ENCODE assay signal across 14 cellular contexts in genomic region chr17:75773121-75773807, GRCh38. TPM values are rescaled to one million over a fixed set of nuclear protein-coding genes. Genes with fewer than 3 reads are reported as not detected.
DNase-seq lines count a peak whose midpoint lies in the region; ATAC-seq, FAIRE-seq and TF ChIP-seq lines count a peak whose summit lies in the region.
"Had no signal": no experiment of that assay in that cellular context is flagged by ENCODE, and none has a peak within 500 bp of the region (broad histone marks: within the 10 kb centered on the region; RNA-seq: fewer than 3 reads in every experiment).

No MANE protein-coding gene starts in this region.

- H3K4me3 ChIP-seq in upper lobe of right lung (no peak overlapping the region), small intestine (ENCODE audit: low read depth in 1 of 2, low read length in 2 of 2) (no peak overlapping the region)
- H3K4me3 ChIP-seq: smooth muscle cell, thoracic aorta had no signal

- no peaks in the 10 kb centered on the region for H3K27me3 Mint-ChIP-seq in activated T-cell treated with anti-CD3 and anti-CD28 coated beads, Interleukin-2, amount 50 U/mL, for 72 hours (ENCODE audit: low read depth)
- H3K27me3 Mint-ChIP-seq in brain (peaks cover 12% of the 10 kb centered on the region), nephron progenitor cell (ENCODE audit: low read depth, poor library complexity) (peaks cover 7% of the 10 kb centered on the region)

- H3K36me3 ChIP-seq in upper lobe of right lung: peaks cover 35% of the 10 kb centered on the region
- H3K36me3 ChIP-seq in small intestine (ENCODE audit: control insufficient read depth in 2 of 2, insufficient read depth in 2 of 2, low read length in 2 of 2): peaks cover 2 to 7% of the 10 kb centered on the region in 2 donors

- H3K4me1 ChIP-seq in upper lobe of right lung: peaks cover 20% of the 10 kb centered on the region
- no peaks in the 10 kb centered on the region for H3K4me1 ChIP-seq in small intestine (ENCODE audit: control insufficient read depth in 2 of 2, insufficient read depth in 1 of 2, low read depth in 1 of 2, low read length in 1 of 2)

- no peak for TF ChIP-seq CTCF in brain (conservative IDR thresholded peaks at IDR 0.05)
- no peak for TF ChIP-seq CTCF in nephron progenitor cell (IDR thresholded peaks at IDR 0.05)
- TF ChIP-seq CTCF in upper lobe of right lung (IDR thresholded peaks at IDR 0.05): no peak

- no peak for FAIRE-seq in small intestine (lab: Jason Lieb, UNC)
- FAIRE-seq: endometrium had no signal

- no peak overlapping the region for H3K27ac ChIP-seq in upper lobe of right lung
- no peak overlapping the region for H3K27ac ChIP-seq in small intestine (ENCODE audit: low read depth in 1 of 2, low read length in 1 of 2)
- no peak overlapping the region for H3K27ac ChIP-seq in caudate nucleus (ENCODE audit: low read depth, low read length)
- H3K27ac ChIP-seq: thoracic aorta had no signal

- H3K27me3 ChIP-seq in upper lobe of right lung: no peaks in the 10 kb centered on the region
- H3K27me3 ChIP-seq in small intestine (ENCODE audit: control insufficient read depth in 2 of 2, insufficient read depth in 2 of 2, low read length in 2 of 2): no peaks in the 10 kb centered on the region

- peaks cover 42% of the 10 kb centered on the region for H3K4me1 Mint-ChIP-seq in activated T-cell treated with anti-CD3 and anti-CD28 coated beads, Interleukin-2, amount 50 U/mL, for 72 hours (ENCODE audit: low read depth)
- H3K4me1 Mint-ChIP-seq in brain (peaks cover 57% of the 10 kb centered on the region), nephron progenitor cell (peaks cover 55% of the 10 kb centered on the region)

- peak; percentile 5 to 12 for ATAC-seq in activated T-cell treated with anti-CD3 and anti-CD28 coated beads, Interleukin-2, amount 50 U/mL, for 72 hours (replicated peaks in 1 of 2)
- no peak for ATAC-seq in upper lobe of right lung

- no peaks in the 10 kb centered on the region for H3K9me3 ChIP-seq in upper lobe of right lung
- H3K9me3 ChIP-seq in small intestine (ENCODE audit: control insufficient read depth, low read depth): no peaks in the 10 kb centered on the region
- H3K9me3 ChIP-seq: thoracic aorta had no signal

- H3K9me3 Mint-ChIP-seq in activated T-cell treated with anti-CD3 and anti-CD28 coated beads, Interleukin-2, amount 50 U/mL, for 72 hours: no peaks in the 10 kb centered on the region
- H3K9me3 Mint-ChIP-seq in brain: no peaks in the 10 kb centered on the region
- H3K9me3 Mint-ChIP-seq in nephron progenitor cell: no peaks in the 10 kb centered on the region
- H3K9me3 Mint-ChIP-seq: T-helper 1 cell treated with Interleukin-12 subunit alpha and Interleukin-12 subunit beta and Interleukin-4 antibody, amounts not matched to agents 30 μg/mL and 1 μg/mL, for 36 hours had no signal

- H3K27ac Mint-ChIP-seq in activated T-cell treated with anti-CD3 and anti-CD28 coated beads, Interleukin-2, amount 50 U/mL, for 72 hours: peak overlapping the region; percentile 28
- H3K27ac Mint-ChIP-seq in brain: peak overlapping the region in 3 of 5 experiments; percentile 31 to 90 (median 50)
- H3K27ac Mint-ChIP-seq in nephron progenitor cell: peak overlapping the region; percentile 94
- H3K27ac Mint-ChIP-seq: T-helper 1 cell treated with Interleukin-12 subunit alpha and Interleukin-12 subunit beta and Interleukin-4 antibody, amounts not matched to agents 30 μg/mL and 1 μg/mL, for 36 hours had no signal

- WGBS in small intestine, 3 donors: 81 to 91% (median 88%) methylated on average over 12 of the region's 12 CpGs

- intact Hi-C loops in upper lobe of right lung (cut with DNase I): no loop called here

- DNase-seq in activated T-cell treated with anti-CD3 and anti-CD28 coated beads, Interleukin-2, amount 50 U/mL, for 72 hours: peak; percentile 38 to 55
- DNase-seq in activated T-cell treated with anti-CD3 and anti-CD28 coated beads, Interleukin-2, amount 50 U/mL, for 48 hours: no peak
- DNase-seq in nephron progenitor cell: no peak
- DNase-seq in upper lobe of right lung: peak; percentile 65
- DNase-seq in small intestine: no peak
- no peak for DNase-seq in hypothalamus (lab: John Stamatoyannopoulos, UW)
- no peak for DNase-seq in caudate nucleus (lab: John Stamatoyannopoulos, UW)
- DNase-seq: activated CD4-positive, alpha-beta T cell treated with anti-CD3 and anti-CD28 coated beads, Interleukin-2, amount 50 U/mL, for 1 hour; activated gamma-delta T cell had no signal

- H3K4me3 Mint-ChIP-seq in activated T-cell treated with anti-CD3 and anti-CD28 coated beads, Interleukin-2, amount 50 U/mL, for 72 hours: no peak overlapping the region
- peak overlapping the region in 2 of 5 experiments; percentile 30 to 40 for H3K4me3 Mint-ChIP-seq in brain
- no peak overlapping the region for H3K4me3 Mint-ChIP-seq in nephron progenitor cell
- H3K4me3 Mint-ChIP-seq: T-helper 1 cell treated with Interleukin-12 subunit alpha and Interleukin-12 subunit beta and Interleukin-4 antibody, amounts not matched to agents 30 μg/mL and 1 μg/mL, for 36 hours had no signal

- peaks cover 12 to 19% of the 10 kb centered on the region in 2 donors for H3K36me3 Mint-ChIP-seq in activated T-cell treated with anti-CD3 and anti-CD28 coated beads, Interleukin-2, amount 50 U/mL, for 72 hours (ENCODE audit: insufficient read depth in 2 of 2)
- H3K36me3 Mint-ChIP-seq in brain: peaks cover 34% of the 10 kb centered on the region
- H3K36me3 Mint-ChIP-seq in nephron progenitor cell (ENCODE audit: low read depth): peaks cover 23% of the 10 kb centered on the region

RNA-seq across cellular contexts. Expression of gene GALK1, which starts 8.3 kb away (rescaled TPM):
- 10 to 100 TPM; 41.9 to 51.2 TPM for total RNA-seq in activated T-cell treated with anti-CD3 and anti-CD28 coated beads, Interleukin-2, amount 50 U/mL, for 72 hours
- polyA plus RNA-seq in brain (ENCODE audit: insufficient read depth, low read depth, low replicate concordance): 26.8 TPM
- total RNA-seq in upper lobe of right lung: 31.6 TPM
- polyA plus RNA-seq in small intestine: 100 to 1,000 TPM in 1 of 3 donors, 10 to 100 TPM in 2; 43.4 to 116 (median 83.5) TPM

RNA-seq across cellular contexts. Expression of gene UNK, which starts 11.3 kb away (rescaled TPM):
- total RNA-seq in activated T-cell treated with anti-CD3 and anti-CD28 coated beads, Interleukin-2, amount 50 U/mL, for 72 hours: 10 to 100 TPM; 20.7 to 22.6 TPM
- 34.9 TPM for polyA plus RNA-seq in brain (ENCODE audit: insufficient read depth, low read depth, low replicate concordance)
- 27.1 TPM for total RNA-seq in upper lobe of right lung
- polyA plus RNA-seq in small intestine: 10 to 100 TPM in 2 of 3 donors, 1 to 10 TPM in 1; 8.9 to 20.0 (median 12.7) TPM

RNA-seq across cellular contexts. Expression of gene ITGB4, which starts 52.0 kb away (rescaled TPM):
- total RNA-seq in activated T-cell treated with anti-CD3 and anti-CD28 coated beads, Interleukin-2, amount 50 U/mL, for 72 hours: 1 to 10 TPM; 2.7 to 3.5 TPM
- polyA plus RNA-seq in brain (ENCODE audit: insufficient read depth, low read depth, low replicate concordance) (29.4 TPM), small intestine (100 to 1,000 TPM; 100 to 288 (median 210) TPM)
- total RNA-seq in upper lobe of right lung: 82.2 TPM

Comparison
In these comparisons a context has a peak if more than half of its experiments do, and no peak if none do; other contexts are left out.
1. DNase-seq: peak in activated T-cell treated with anti-CD3 and anti-CD28 coated beads, Interleukin-2, amount 50 U/mL, for 72 hours (2 of 2) and upper lobe of right lung (single experiment); none in activated T-cell treated with anti-CD3 and anti-CD28 coated beads, Interleukin-2, amount 50 U/mL, for 48 hours (0 of 2), nephron progenitor cell (single experiment), small intestine (single experiment), hypothalamus (0 of 51) and caudate nucleus (0 of 61).
2. H3K27ac Mint-ChIP-seq: peak in every context shown above with its lines; median percentile 94 in nephron progenitor cell; 50 in brain; 28 in activated T-cell treated with anti-CD3 and anti-CD28 coated beads, Interleukin-2, amount 50 U/mL, for 72 hours.
3. RNA of gene ITGB4, which starts 52.0 kb away (total RNA-seq): 82.2 TPM in upper lobe of right lung (single experiment); 2.7 to 3.5 TPM in activated T-cell treated with anti-CD3 and anti-CD28 coated beads, Interleukin-2, amount 50 U/mL, for 72 hours; every median in the first group is over 10 times any median in the second.